28 cellular contexts compared by ENCODE assay signal in genomic region chr2:14560686-14561085, GRCh38.
"Had no signal": no experiment of that assay in that cellular context is flagged by ENCODE, and none has a peak within 500 bp of the region (broad histone marks: within the 10 kb centered on the region; RNA-seq: fewer than 3 reads in every experiment).

No MANE protein-coding gene starts in this region.

- DNase-seq: activated CD4-positive, alpha-beta T cell treated with anti-CD3 and anti-CD28 coated beads, Interleukin-2, amount 10 ng/mL, durations not matched to agents 24 days and 14 days; activated CD4-positive, alpha-beta T cell treated with anti-CD3 and anti-CD28 coated beads, Interleukin-2, amount 50 U/mL, for 4 hours; activated CD8-positive, alpha-beta T cell treated with anti-CD3 and anti-CD28 coated beads for 36 hours; activated effector memory CD4-positive, alpha-beta T cell treated with anti-CD3 and anti-CD28 coated beads, Interleukin-2, amount 50 U/mL, for 16 hours; activated naive CD4-positive, alpha-beta T cell; activated naive CD4-positive, alpha-beta T cell treated with anti-CD3 and anti-CD28 coated beads, Interleukin-2, amount 50 U/mL, for 16 hours; activated naive CD8-positive, alpha-beta T cell treated with anti-CD3 and anti-CD28 coated beads for 36 hours; activated T-cell treated with anti-CD3 and anti-CD28 coated beads, Interleukin-2, amount 50 U/mL, for 1 hour; activated T-cell treated with anti-CD3 and anti-CD28 coated beads, Interleukin-2, amount 50 U/mL, for 72 hours; amniotic stem cell; aorta; MM.1S; NCI-H1092 treated with DMSO at 0.1 percent for 48 hours; NCI-H146; NCI-H187; NCI-H2029 treated with DMSO at 0.1 percent for 48 hours; NCI-H446; NCI-H526 treated with DMSO at 0.1 percent for 48 hours; NCI-H82; Peyer's patch; RPMI8226; SHP77 treated with DMSO at 0.1 percent for 48 hours; SK-N-SH had no signal

- H3K9ac ChIP-seq: KMS-11, SK-N-SH had no signal

- H3K4me1 ChIP-seq: SJSA1 had no signal

- ATAC-seq: activated CD8-positive, alpha-beta T cell treated with anti-CD3 and anti-CD28 coated beads for 36 hours; activated T-cell treated with anti-CD3 and anti-CD28 coated beads, Interleukin-2, amount 50 U/mL, for 72 hours; activated T-helper 17 cell treated with anti-CD3 and anti-CD28 coated beads, Interleukin-2, amount 50 U/mL, for 72 hours had no signal

- H3K4me3 ChIP-seq: cardiac muscle cell, Peyer's patch, SJSA1 had no signal

- H3K36me3 ChIP-seq: cardiac muscle cell, Peyer's patch, SJSA1 had no signal

- H3K4me2 ChIP-seq: KMS-11, SK-N-SH had no signal

- H3K27ac ChIP-seq: cardiac muscle cell, KMS-11, Peyer's patch, SJSA1 had no signal

- H3K9me3 ChIP-seq: Peyer's patch, SK-N-SH had no signal

- H3K27me3 ChIP-seq: cardiac muscle cell, Peyer's patch, SJSA1 had no signal

- FAIRE-seq: TTC549 had no signal
